In the genomic region with DNA sequence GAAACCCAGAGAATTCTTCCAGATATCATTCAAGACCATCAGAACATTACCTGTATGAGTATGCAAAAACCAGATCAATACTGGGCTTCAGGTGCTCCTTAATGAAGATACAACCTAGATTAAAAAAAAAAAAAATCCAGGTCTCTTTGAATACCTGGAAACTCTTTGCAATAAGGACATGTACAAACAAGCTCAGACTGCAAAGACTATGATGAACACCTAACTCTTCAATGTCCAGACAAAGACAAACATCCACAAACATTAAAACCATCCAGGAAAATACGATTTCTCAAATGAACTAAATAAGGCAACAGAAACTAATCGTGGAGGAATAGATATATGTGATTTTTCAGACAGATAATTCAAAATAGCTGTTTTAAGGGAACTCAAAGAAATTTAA, we compare ENCODE assay signal across 19 cellular contexts. TPM values are rescaled to one million over a fixed set of nuclear protein-coding genes. Genes with fewer than 3 reads are reported as not detected.
A peak's percentile ranks its signal among the peaks of the same experiment; 100 is the strongest.
DNase-seq lines count a peak whose midpoint lies in the region; ATAC-seq, FAIRE-seq and TF ChIP-seq lines count a peak whose summit lies in the region.
"Had no signal": no experiment of that assay in that cellular context is flagged by ENCODE, and none has a peak within 500 bp of the region (broad histone marks: within the 10 kb centered on the region; RNA-seq: fewer than 3 reads in every experiment).

No MANE protein-coding gene starts in this region.

- H3K27me3 Mint-ChIP-seq in Caco-2 (ENCODE audit: insufficient read depth, unreplicated experiment) = no peaks in the 10 kb centered on the region
- H3K27me3 Mint-ChIP-seq in astrocyte (ENCODE audit: low read depth, unreplicated experiment) = no peaks in the 10 kb centered on the region
- no peaks in the 10 kb centered on the region for H3K27me3 Mint-ChIP-seq in activated naive CD8-positive, alpha-beta T cell treated with anti-CD3 and anti-CD28 coated beads for 36 hours
- H3K27me3 Mint-ChIP-seq: B cell; CD4-positive, alpha-beta T cell had no signal

- no peak overlapping the region for H3K9ac ChIP-seq in astrocyte (ENCODE audit: low read length)

- ATAC-seq in foreskin keratinocyte (no peak), right lobe of liver (peak in 3 of 4 donors; percentile 14 to 45 (median 29)), HG03095 (IDR thresholded peaks at IDR 0.05; ENCODE audit: unreplicated experiment) (no peak), heart left ventricle (no peak)
- ATAC-seq: GM12878, GM23338 had no signal

- POLR2A ChIA-PET in Caco-2 (lab: Charles Lee) = no interaction called here

- no peaks in the 10 kb centered on the region for H3K9me3 ChIP-seq in Caco-2
- no peaks in the 10 kb centered on the region for H3K9me3 ChIP-seq in astrocyte (ENCODE audit: insufficient read depth, low read depth, low read length)
- peaks cover 0 to 8% (median 0%) of the 10 kb centered on the region in 4 donors for H3K9me3 ChIP-seq in right lobe of liver
- peaks cover 0 to 14% (median 0%) of the 10 kb centered on the region in 12 donors for H3K9me3 ChIP-seq in heart left ventricle

- no TSS peak for BruUV-seq in Caco-2 (replicated peaks; lab: Mats Ljungman, UMichigan)

- peak overlapping the region; percentile 64 for H3K27ac Mint-ChIP-seq in Caco-2 (ENCODE audit: unreplicated experiment)
- no peak overlapping the region for H3K27ac Mint-ChIP-seq in astrocyte (ENCODE audit: unreplicated experiment)
- H3K27ac Mint-ChIP-seq in activated naive CD8-positive, alpha-beta T cell treated with anti-CD3 and anti-CD28 coated beads for 36 hours = no peak overlapping the region
- H3K27ac Mint-ChIP-seq: B cell; CD4-positive, alpha-beta T cell; GM23338 had no signal

- H3K36me3 ChIP-seq in Caco-2 (ENCODE audit: control insufficient read depth, insufficient read depth, low read length) (no peaks in the 10 kb centered on the region), astrocyte (ENCODE audit: insufficient read depth, low read length) (no peaks in the 10 kb centered on the region), right lobe of liver (no peaks in the 10 kb centered on the region), heart left ventricle (no peaks in the 10 kb centered on the region)

- no peaks in the 10 kb centered on the region for H4K20me1 ChIP-seq in astrocyte (ENCODE audit: insufficient read depth, low read length)

- H3K4me1 Mint-ChIP-seq in Caco-2 (ENCODE audit: low read depth, unreplicated experiment) (peaks cover 6% of the 10 kb centered on the region), astrocyte (ENCODE audit: low read depth, unreplicated experiment) (no peaks in the 10 kb centered on the region)
- H3K4me1 Mint-ChIP-seq in activated naive CD8-positive, alpha-beta T cell treated with anti-CD3 and anti-CD28 coated beads for 36 hours = no peaks in the 10 kb centered on the region
- H3K4me1 Mint-ChIP-seq: B cell had no signal

- intact Hi-C loops in Caco-2 (cut with micrococcal nuclease; ENCODE audit: unreplicated experiment) (no loop called here), right lobe of liver (cut with DNase I) (no loop called here), heart left ventricle (cut with DNase I) (no loop called here)

- H3K79me2 ChIP-seq in astrocyte (ENCODE audit: insufficient read depth, low read length) = no peaks in the 10 kb centered on the region

- H3K27ac ChIP-seq in astrocyte (ENCODE audit: low read depth, low read length) (no peak overlapping the region), foreskin keratinocyte (no peak overlapping the region), right lobe of liver (peak overlapping the region in 2 of 3 donors; percentile 43 to 65), heart left ventricle (no peak overlapping the region)

- H3K4me3 Mint-ChIP-seq in Caco-2 (ENCODE audit: unreplicated experiment) = no peak overlapping the region
- H3K4me3 Mint-ChIP-seq in astrocyte (ENCODE audit: unreplicated experiment) = no peak overlapping the region
- H3K4me3 Mint-ChIP-seq in activated naive CD8-positive, alpha-beta T cell treated with anti-CD3 and anti-CD28 coated beads for 36 hours = no peak overlapping the region
- H3K4me3 Mint-ChIP-seq: B cell; CD4-positive, alpha-beta T cell; GM23338 had no signal

- no peaks in the 10 kb centered on the region for H3K9me3 Mint-ChIP-seq in Caco-2 (ENCODE audit: unreplicated experiment)
- H3K9me3 Mint-ChIP-seq in astrocyte (ENCODE audit: unreplicated experiment) = no peaks in the 10 kb centered on the region
- H3K9me3 Mint-ChIP-seq in activated naive CD8-positive, alpha-beta T cell treated with anti-CD3 and anti-CD28 coated beads for 36 hours = peaks cover 6% of the 10 kb centered on the region
- H3K9me3 Mint-ChIP-seq: CD4-positive, alpha-beta T cell had no signal

- H3K4me1 ChIP-seq in Caco-2 (no peaks in the 10 kb centered on the region), astrocyte (ENCODE audit: insufficient read depth, low read length) (no peaks in the 10 kb centered on the region), foreskin keratinocyte (no peaks in the 10 kb centered on the region), right lobe of liver (peaks cover 0 to 5% (median 2%) of the 10 kb centered on the region in 4 donors), heart left ventricle (no peaks in the 10 kb centered on the region)

- H3K4me3 ChIP-seq in Caco-2 (ENCODE audit: low read depth, low read length) (no peak overlapping the region), astrocyte (ENCODE audit: insufficient read depth, low read depth, low read length) (no peak overlapping the region), right lobe of liver (no peak overlapping the region), heart left ventricle (no peak overlapping the region)
- H3K4me3 ChIP-seq: GM12878, GM23338 had no signal

- FAIRE-seq in astrocyte (lab: Jason Lieb, UNC) = peak; percentile 37
- FAIRE-seq: GM12878, GM18507 had no signal

- no peaks in the 10 kb centered on the region for H3K36me3 Mint-ChIP-seq in Caco-2 (ENCODE audit: insufficient read depth, unreplicated experiment)
- no peaks in the 10 kb centered on the region for H3K36me3 Mint-ChIP-seq in astrocyte (ENCODE audit: low read depth, unreplicated experiment)
- H3K36me3 Mint-ChIP-seq in activated naive CD8-positive, alpha-beta T cell treated with anti-CD3 and anti-CD28 coated beads for 36 hours = no peaks in the 10 kb centered on the region

- H2AFZ ChIP-seq in astrocyte (ENCODE audit: low read depth, low read length) = no peak overlapping the region
- H2AFZ ChIP-seq: GM23338 had no signal

- no peak overlapping the region for H3K4me2 ChIP-seq in astrocyte (ENCODE audit: low read length)
- H3K4me2 ChIP-seq: GM23338 had no signal

- no peak for DNase-seq in Caco-2
- DNase-seq in astrocyte (ENCODE audit: low read depth) = no peak
- peak; percentile 16 to 27 for DNase-seq in foreskin keratinocyte
- no peak for DNase-seq in right lobe of liver
- DNase-seq in activated naive CD8-positive, alpha-beta T cell treated with anti-CD3 and anti-CD28 coated beads for 36 hours = no peak
- DNase-seq in heart left ventricle = no peak
- DNase-seq: ACHN; C1 segment of cervical spinal cord; CD4-positive, alpha-beta T cell; DMS79; H7 had no signal

- TF ChIP-seq CTCF in Caco-2 (IDR thresholded peaks at IDR 0.05; ENCODE audit: insufficient read depth in 1 of 2, low read depth in 1 of 2, low read length in 1 of 2, severe bottlenecking in 1 of 2, unreplicated experiment in 1 of 2) (no peak), astrocyte (IDR thresholded peaks at IDR 0.05; ENCODE audit: insufficient read depth, low read depth, low read length) (no peak), foreskin keratinocyte (conservative IDR thresholded peaks at IDR 0.05) (no peak), right lobe of liver (IDR thresholded peaks at IDR 0.05) (no peak), heart left ventricle (IDR thresholded peaks at IDR 0.05) (no peak)

- no peaks in the 10 kb centered on the region for H3K27me3 ChIP-seq in Caco-2 (replicated peaks; ENCODE audit: control insufficient read depth, insufficient read depth, low read length)
- no peaks in the 10 kb centered on the region for H3K27me3 ChIP-seq in astrocyte (ENCODE audit: insufficient read depth, low read length)
- no peaks in the 10 kb centered on the region for H3K27me3 ChIP-seq in foreskin keratinocyte
- H3K27me3 ChIP-seq in right lobe of liver = no peaks in the 10 kb centered on the region
- H3K27me3 ChIP-seq in heart left ventricle = peaks cover 0 to 5% (median 0%) of the 10 kb centered on the region in 9 donors

- no peak for TF ChIP-seq POLR2A in right lobe of liver (IDR thresholded peaks at IDR 0.05)
- TF ChIP-seq POLR2A in heart left ventricle (IDR thresholded peaks at IDR 0.05) = no peak

- CTCF ChIA-PET in Caco-2 (lab: Charles Lee) = no interaction called here

- WGBS in right lobe of liver (ENCODE audit: insufficient coverage, low coverage, low lambda C conversion rate, missing lambda C conversion rate) = 4% methylated on average over 2 of the region's 2 CpGs
- WGBS in heart left ventricle, 4 donors = 44 to 64% (median 53%) methylated on average over 2 of the region's 2 CpGs

RNA-seq across cellular contexts. Expression of a gene that starts 38.7 kb away (rescaled TPM):
- total RNA-seq in Caco-2 (2022) = not detected in 2 replicates
- total RNA-seq in astrocyte = not detected in 2 replicates
- not detected in 2 replicates for total RNA-seq in foreskin keratinocyte
- polyA plus RNA-seq in foreskin keratinocyte = not detected in 2 replicates
- total RNA-seq in right lobe of liver = not detected
- total RNA-seq in activated naive CD8-positive, alpha-beta T cell treated with anti-CD3 and anti-CD28 coated beads for 36 hours = not detected
- total RNA-seq in heart left ventricle = under 1 TPM in 3 of 9 donors, not detected in 6; 0.09 to 0.16 (median 0.09) TPM
- not detected for polyA plus RNA-seq in heart left ventricle
- total RNA-seq: A172; B cell; CD4-positive, alpha-beta T cell; G401; GM12878; GM23338; H7; HT1080 had no signal
- polyA plus RNA-seq: GM12878, GM23338 had no signal

RNA-seq across cellular contexts. Expression of a gene that starts 49.5 kb away (rescaled TPM):
- 6.5 and 8.3 TPM in 2 replicates for total RNA-seq in Caco-2 (2022)
- total RNA-seq in astrocyte = 4.8 and 5.1 TPM in 2 replicates
- total RNA-seq in foreskin keratinocyte = 7.2 and 8.2 TPM in 2 replicates
- 2.0 and 2.3 TPM in 2 replicates for polyA plus RNA-seq in foreskin keratinocyte
- total RNA-seq in right lobe of liver = 10 to 100 TPM in 4 of 6 experiments, 1 to 10 TPM in 2; 3.8 to 13.8 (median 11.2) TPM
- total RNA-seq in activated naive CD8-positive, alpha-beta T cell treated with anti-CD3 and anti-CD28 coated beads for 36 hours = 1 to 10 TPM; 6.3 to 6.8 TPM
- 10 to 100 TPM in 1 of 9 donors, 1 to 10 TPM in 8; 3.9 to 11.3 (median 7.1) TPM for total RNA-seq in heart left ventricle
- 1 to 10 TPM; 1.4 to 4.0 TPM for polyA plus RNA-seq in heart left ventricle

Comparison
In these comparisons a context has a peak if more than half of its experiments do, and no peak if none do; other contexts are left out.
1. DNase-seq: peak in foreskin keratinocyte (2 of 2); none in Caco-2 (0 of 2), astrocyte (single experiment), right lobe of liver (0 of 3), activated naive CD8-positive, alpha-beta T cell treated with anti-CD3 and anti-CD28 coated beads for 36 hours (single experiment) and heart left ventricle (0 of 5).
2. H3K27ac ChIP-seq: peak in right lobe of liver (2 of 3); none in astrocyte (single experiment), foreskin keratinocyte (single experiment) and heart left ventricle (0 of 12).
3. ATAC-seq: peak in right lobe of liver (3 of 4); none in foreskin keratinocyte (single experiment), HG03095 (single experiment) and heart left ventricle (0 of 4).